35 cellular contexts compared by ENCODE assay signal in genomic region chr4:172772781-172773180, GRCh38.
"Had no signal": no experiment of that assay in that cellular context is flagged by ENCODE, and none has a peak within 500 bp of the region (broad histone marks: within the 10 kb centered on the region; RNA-seq: fewer than 3 reads in every experiment).

No MANE protein-coding gene starts in this region.

- H3K9ac ChIP-seq: KMS-11 had no signal

- H3K27ac ChIP-seq: KMS-11 had no signal

- H3K4me3 ChIP-seq: MG63 had no signal

- H3K36me3 ChIP-seq: MG63 had no signal

- H3K27me3 ChIP-seq: MG63 had no signal

- DNase-seq: Karpas-422, Kasumi-1, MG63, MM.1S, MV-4-11, NCI-H1048, NCI-H1092, NCI-H1092 treated with DMSO at 0.1 percent for 48 hours, NCI-H1105, NCI-H1105 treated with DMSO at 0.1 percent for 48 hours, NCI-H1417, NCI-H1417 treated with DMSO at 0.1 percent for 48 hours, NCI-H1436, NCI-H1436 treated with DMSO at 0.1 percent for 48 hours, NCI-H146, NCI-H1694, NCI-H1694 treated with DMSO at 0.1 percent for 48 hours, NCI-H187, NCI-H187 treated with DMSO at 0.1 percent for 48 hours, NCI-H1930, NCI-H2029, NCI-H2029 treated with DMSO at 0.1 percent for 48 hours, NCI-H2081, NCI-H2081 treated with DMSO at 0.1 percent for 48 hours, NCI-H2107, NCI-H2171, NCI-H2171 treated with DMSO at 0.1 percent for 48 hours, NCI-H2227 treated with DMSO at 0.1 percent for 48 hours, NCI-H226, NCI-H345, NCI-H446, NCI-H446 treated with DMSO at 0.1 percent for 48 hours, NCI-H510A, NCI-H510A treated with DMSO at 0.1 percent for 48 hours had no signal

- H3K4me2 ChIP-seq: KMS-11 had no signal

- H3K9me3 ChIP-seq: MG63 had no signal
